27 cellular contexts compared by ENCODE assay signal in the genomic region with DNA sequence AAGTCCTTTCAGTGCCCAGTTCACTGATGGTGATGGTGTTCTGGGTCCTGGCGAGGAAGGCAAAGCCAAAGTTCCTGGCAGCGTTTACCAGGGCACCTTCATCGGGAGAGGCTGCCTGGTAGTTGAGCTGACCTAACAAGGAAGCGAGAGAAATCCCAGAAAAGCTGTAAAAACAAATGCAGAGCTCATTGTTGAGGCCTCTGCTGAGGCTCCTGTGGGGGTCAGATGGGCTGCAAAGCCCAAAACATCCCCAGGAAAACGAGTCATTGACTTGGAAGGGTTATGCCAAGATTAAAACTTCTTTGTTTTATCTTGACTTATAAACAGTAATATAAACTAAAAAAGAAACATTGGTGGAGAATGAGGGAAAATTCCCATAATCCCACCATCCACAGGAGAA.
"Had no signal": no experiment of that assay in that cellular context is flagged by ENCODE, and none has a peak within 500 bp of the region (broad histone marks: within the 10 kb centered on the region; RNA-seq: fewer than 3 reads in every experiment).

No MANE protein-coding gene starts in this region.

- H3K9me3 ChIP-seq: colonic mucosa, sigmoid colon, transverse colon had no signal

- H3K27ac Mint-ChIP-seq: activated naive CD8-positive, alpha-beta T cell; brain; natural killer cell treated with Interleukin-12 subunit alpha and Interleukin-12 subunit beta and Interleukin-15 and Interleukin-18, amount 100 ng/mL, for 72 hours; progenitor cell of endocrine pancreas had no signal

- H3K4me1 ChIP-seq: colonic mucosa, foreskin keratinocyte, sigmoid colon, transverse colon, uterus had no signal

- H3K4me1 Mint-ChIP-seq: brain had no signal

- DNase-seq: activated CD4-positive, alpha-beta T cell treated with anti-CD3 and anti-CD28 coated beads for 4 hours; activated CD4-positive, alpha-beta T cell treated with anti-CD3 and anti-CD28 coated beads, Interleukin-2, amount 50 U/mL, for 4 hours; activated effector memory CD4-positive, alpha-beta T cell treated with Interleukin-2 at 50 U/mL for 16 hours; activated naive CD4-positive, alpha-beta T cell treated with Interleukin-2 at 50 U/mL for 16 hours; activated T-cell treated with anti-CD3 and anti-CD28 coated beads for 4 hours; anterior cingulate cortex; cerebellar nuclear complex; colonic mucosa; foreskin keratinocyte; heart left ventricle; mesendoderm; mucosa of descending colon; sigmoid colon; small intestine; stimulated activated CD4-positive, alpha-beta T cell treated with anti-CD3 and anti-CD28 coated beads, Interleukin-1b, Interleukin-23, amount 100 ng/mL, for 48 hours; stimulated activated CD4-positive, alpha-beta T cell treated with anti-CD3 and anti-CD28 coated beads, Interleukin-4, amount 100 ng/mL, for 4 hours; stimulated activated CD8-positive, alpha-beta memory T cell treated with anti-CD3 and anti-CD28 coated beads, Interleukin-4, amount 100 ng/mL, for 48 hours; stimulated activated naive B cell treated with anti-CD40 and anti-IgM and Interleukin-4, amounts not matched to agents 10 μg/mL and 1 μg/mL and 100 μg/mL, for 72 hours; stomach; transverse colon; uterus had no signal

- H3K36me3 Mint-ChIP-seq: natural killer cell treated with Interleukin-12 subunit alpha and Interleukin-12 subunit beta and Interleukin-15 and Interleukin-18, amount 100 ng/mL, for 72 hours had no signal

- H3K4me3 Mint-ChIP-seq: activated naive CD8-positive, alpha-beta T cell; brain; natural killer cell treated with Interleukin-12 subunit alpha and Interleukin-12 subunit beta and Interleukin-15 and Interleukin-18, amount 100 ng/mL, for 72 hours; stimulated activated naive B cell treated with anti-CD40 and anti-IgM and Interleukin-4, amounts not matched to agents 10 μg/mL and 1 μg/mL and 100 μg/mL, for 72 hours had no signal

- H3K4me3 ChIP-seq: cardiac muscle cell, colonic mucosa, heart left ventricle, mucosa of descending colon, sigmoid colon, stomach, transverse colon, uterus had no signal

- H3K27me3 Mint-ChIP-seq: activated naive CD8-positive, alpha-beta T cell; brain; natural killer cell treated with Interleukin-12 subunit alpha and Interleukin-12 subunit beta and Interleukin-15 and Interleukin-18, amount 100 ng/mL, for 72 hours; progenitor cell of endocrine pancreas; stimulated activated naive B cell treated with anti-CD40 and anti-IgM and Interleukin-4, amounts not matched to agents 10 μg/mL and 1 μg/mL and 100 μg/mL, for 72 hours had no signal

- H3K27ac ChIP-seq: cardiac muscle cell, colonic mucosa, foreskin keratinocyte, heart left ventricle, sigmoid colon, transverse colon had no signal

- H3K36me3 ChIP-seq: cardiac muscle cell, colonic mucosa, uterus had no signal

- H3K27me3 ChIP-seq: cardiac muscle cell, colonic mucosa, foreskin keratinocyte, heart left ventricle, sigmoid colon, stomach, transverse colon, uterus had no signal

- ATAC-seq: esophagus mucosa; foreskin keratinocyte; mucosa of descending colon; natural killer cell treated with Interleukin-12 subunit alpha and Interleukin-12 subunit beta and Interleukin-15 and Interleukin-18, amount 100 ng/mL, for 72 hours; stimulated activated naive B cell treated with anti-CD40 and anti-IgM and Interleukin-4, amounts not matched to agents 10 μg/mL and 1 μg/mL and 100 μg/mL, for 72 hours had no signal
